1 cellular context compared by ENCODE assay signal in genomic region chr15:89206908-89207331, GRCh38.
TF ChIP-seq lines count a peak whose summit lies in the region.

No MANE protein-coding gene starts in this region.

TF ChIP-seq in K562, 482 proteins besides CTCF, POLR2A, EP300 and RAD21 (continued from another document and continues in another):
- TF ChIP-seq GTF3C2 (IDR thresholded peaks at IDR 0.05; ENCODE audit: borderline replicate concordance, extremely low read depth, insufficient read length) = no peak
- TF ChIP-seq CSDE1 (IDR thresholded peaks at IDR 0.05) = no peak
- no peak for TF ChIP-seq CBX2 (IDR thresholded peaks at IDR 0.05; ENCODE audit: insufficient read depth, low read length, poor library complexity, severe bottlenecking)
- no peak for TF ChIP-seq PTTG1 (tag; IDR thresholded peaks at IDR 0.05; ENCODE audit: low read depth)
- no peak for TF ChIP-seq NR3C1 (CRISPR knock-in tag; IDR thresholded peaks at IDR 0.05)
- TF ChIP-seq YY1 (IDR thresholded peaks at IDR 0.05; ENCODE audit: borderline replicate concordance in 1 of 3, control insufficient read depth in 1 of 3, extremely low read depth in 1 of 3, insufficient read depth in 3 of 3, insufficient read length in 1 of 3, insufficient replicate concordance in 2 of 3, low read depth in 1 of 3, low read length in 2 of 3) = peak in 2 of 3 experiments; percentile 26 to 41
- TF ChIP-seq NCOA1 (IDR thresholded peaks at IDR 0.05; ENCODE audit: low read depth) = no peak
- no peak for TF ChIP-seq PRPF4 (IDR thresholded peaks at IDR 0.05; ENCODE audit: insufficient read depth, low read depth, low read length, poor library complexity, severe bottlenecking)
- TF ChIP-seq RBM14 (IDR thresholded peaks at IDR 0.05; ENCODE audit: borderline replicate concordance, insufficient read depth, low read depth, low read length) = no peak
- no peak for TF ChIP-seq KDM5B (IDR thresholded peaks at IDR 0.05; ENCODE audit: insufficient replicate concordance, low read depth, low read length)
- no peak for TF ChIP-seq MCM2 (IDR thresholded peaks at IDR 0.05; ENCODE audit: low read depth)
- peak; percentile 51 for TF ChIP-seq NFIC (IDR thresholded peaks at IDR 0.05)
- no peak for TF ChIP-seq SPI1 (IDR thresholded peaks at IDR 0.05; ENCODE audit: borderline replicate concordance, low read depth, low read length)
- no peak for TF ChIP-seq MAFK (IDR thresholded peaks at IDR 0.05; ENCODE audit: low read length)
- TF ChIP-seq BCL6 (CRISPR knock-in tag; IDR thresholded peaks at IDR 0.05) = no peak
- no peak for TF ChIP-seq ZBTB5 (IDR thresholded peaks at IDR 0.05)
- TF ChIP-seq MLX (CRISPR knock-in tag; conservative IDR thresholded peaks at IDR 0.05) = no peak
- TF ChIP-seq MYNN (IDR thresholded peaks at IDR 0.05) = peak; percentile 56; the same call in 1 of the 2 replicates
- TF ChIP-seq MYNN (CRISPR knock-in tag; IDR thresholded peaks at IDR 0.05) = no peak
- no peak for TF ChIP-seq TRIM28 (IDR thresholded peaks at IDR 0.05)
- TF ChIP-seq TFAP4 (CRISPR knock-in tag; IDR thresholded peaks at IDR 0.05; ENCODE audit: borderline replicate concordance) = peak; percentile 23; the same call in 1 of the 2 replicates
- TF ChIP-seq RCOR1 (IDR thresholded peaks at IDR 0.05; ENCODE audit: borderline replicate concordance in 1 of 2, low read depth in 2 of 2, low read length in 2 of 2) = peak in 1 of 2 experiments; percentile 44; a peak in 1 of 4 replicates
- 0 out of 2 replicates have a peak, but pooled peaks have one; percentile 75 for TF ChIP-seq XRCC5 (IDR thresholded peaks at IDR 0.05; ENCODE audit: low read depth, low read length)
- peak; percentile 68 for TF ChIP-seq STAG1 (CRISPR knock-in tag; IDR thresholded peaks at IDR 0.05; ENCODE audit: borderline replicate concordance)
- no peak for TF ChIP-seq FOXA1 (IDR thresholded peaks at IDR 0.05; ENCODE audit: borderline replicate concordance)
- no peak for TF ChIP-seq HLTF (IDR thresholded peaks at IDR 0.05)
- TF ChIP-seq CEBPG (CRISPR knock-in tag; IDR thresholded peaks at IDR 0.05) = no peak
- TF ChIP-seq CEBPG (tag; conservative IDR thresholded peaks at IDR 0.05 in 1 of 2, IDR thresholded peaks at IDR 0.05 in 1 of 2) = no peak
- peak; percentile 67 for TF ChIP-seq DEAF1 (CRISPR knock-in tag; IDR thresholded peaks at IDR 0.05)
- TF ChIP-seq ZFP1 (CRISPR knock-in tag; IDR thresholded peaks at IDR 0.05) = no peak
- TF ChIP-seq NFE2L1 (tag; IDR thresholded peaks at IDR 0.05; ENCODE audit: borderline replicate concordance, low read depth) = no peak
- peak; percentile 53; the same call in 1 of the 2 replicates for TF ChIP-seq ZBTB7A (IDR thresholded peaks at IDR 0.05; ENCODE audit: borderline replicate concordance, control insufficient read depth, low read depth, low read length)
- 0 out of 2 replicates have a peak, but pooled peaks have one; percentile 8 for TF ChIP-seq ZNF764 (CRISPR knock-in tag; IDR thresholded peaks at IDR 0.05; ENCODE audit: low read depth)
- no peak for TF ChIP-seq GABPA (tag; conservative IDR thresholded peaks at IDR 0.05; ENCODE audit: low read depth)
- no peak for TF ChIP-seq TBL1XR1 (IDR thresholded peaks at IDR 0.05; ENCODE audit: low read length in 2 of 2)
- TF ChIP-seq ZNF134 (CRISPR knock-in tag; conservative IDR thresholded peaks at IDR 0.05) = no peak
- TF ChIP-seq IRF2 (CRISPR knock-in tag; IDR thresholded peaks at IDR 0.05) = no peak
- no peak for TF ChIP-seq BCOR (IDR thresholded peaks at IDR 0.05)
- no peak for TF ChIP-seq POLR2AphosphoS2 (IDR thresholded peaks at IDR 0.05; ENCODE audit: low read length)
- no peak for TF ChIP-seq HMGXB4 (CRISPR knock-in tag; IDR thresholded peaks at IDR 0.05)
- no peak for TF ChIP-seq CBX3 (IDR thresholded peaks at IDR 0.05; ENCODE audit: borderline replicate concordance in 1 of 2, low read length in 2 of 2)
- peak; percentile 45; the same call in 1 of the 2 replicates for TF ChIP-seq CREM (IDR thresholded peaks at IDR 0.05; ENCODE audit: low read depth)
- no peak for TF ChIP-seq TEAD2 (tag; IDR thresholded peaks at IDR 0.05)
- TF ChIP-seq E2F5 (CRISPR knock-in tag; IDR thresholded peaks at IDR 0.05) = no peak
- no peak for TF ChIP-seq THRA (IDR thresholded peaks at IDR 0.05)
- TF ChIP-seq E2F1 (CRISPR knock-in tag; IDR thresholded peaks at IDR 0.05) = 0 out of 2 replicates have a peak, but pooled peaks have one; percentile 45
- 0 out of 2 replicates have a peak, but pooled peaks have one; percentile 23 for TF ChIP-seq JUND (IDR thresholded peaks at IDR 0.05; ENCODE audit: borderline replicate concordance, low read depth, low read length)
- TF ChIP-seq JUND (tag; IDR thresholded peaks at IDR 0.05; ENCODE audit: borderline replicate concordance, low read depth, low read length) = no peak
- TF ChIP-seq HDAC3 (IDR thresholded peaks at IDR 0.05; ENCODE audit: borderline replicate concordance, partially characterized antibody) = no peak
- TF ChIP-seq PRDM10 (IDR thresholded peaks at IDR 0.05; ENCODE audit: partially characterized antibody) = peak; percentile 69
- no peak for TF ChIP-seq ZNF311 (CRISPR knock-in tag; IDR thresholded peaks at IDR 0.05)
- no peak for TF ChIP-seq CHCHD3 (CRISPR knock-in tag; IDR thresholded peaks at IDR 0.05)
